In genomic region chr1:101235241-101235695, GRCh38 we compare ENCODE assay signal across 8 cellular contexts. TPM values are rescaled to one million over a fixed set of nuclear protein-coding genes. Genes with fewer than 3 reads are reported as not detected.
DNase-seq lines count a peak whose midpoint lies in the region; ATAC-seq and TF ChIP-seq lines count a peak whose summit lies in the region.

No MANE protein-coding gene starts in this region.

- peak overlapping the region; percentile 98 for H3K27ac Mint-ChIP-seq in activated naive CD8-positive, alpha-beta T cell treated with anti-CD3 and anti-CD28 coated beads, Interleukin-2, amount 50 U/mL, for 24 hours

- peaks cover 15% of the 10 kb centered on the region for H3K9me3 Mint-ChIP-seq in activated naive CD8-positive, alpha-beta T cell treated with anti-CD3 and anti-CD28 coated beads, Interleukin-2, amount 50 U/mL, for 24 hours

- H3K4me1 ChIP-seq in right atrium auricular region (peaks cover 0 to 35% of the 10 kb centered on the region in 2 donors), right lobe of liver (no peaks in the 10 kb centered on the region), uterus (peaks cover 0 to 4% of the 10 kb centered on the region in 2 donors)

- DNase-seq in right atrium auricular region (ENCODE audit: low spot score) (no peak), cardiac septum (ENCODE audit: low spot score) (no peak), right lobe of liver (no peak), uterus (no peak), medulla oblongata (ENCODE audit: extremely low spot score) (no peak), ACHN (no peak)
- DNase-seq in activated naive CD8-positive, alpha-beta T cell treated with anti-CD3 and anti-CD28 coated beads, Interleukin-2, amount 50 U/mL, for 24 hours = no peak

- H3K4me1 Mint-ChIP-seq in activated naive CD8-positive, alpha-beta T cell treated with anti-CD3 and anti-CD28 coated beads, Interleukin-2, amount 50 U/mL, for 24 hours = peaks cover 54% of the 10 kb centered on the region

- peaks cover 30% of the 10 kb centered on the region for H3K36me3 Mint-ChIP-seq in activated naive CD8-positive, alpha-beta T cell treated with anti-CD3 and anti-CD28 coated beads, Interleukin-2, amount 50 U/mL, for 24 hours (ENCODE audit: low read depth)

- no peaks in the 10 kb centered on the region for H3K9me3 ChIP-seq in right atrium auricular region
- no peaks in the 10 kb centered on the region for H3K9me3 ChIP-seq in right lobe of liver
- no peaks in the 10 kb centered on the region for H3K9me3 ChIP-seq in uterus

- TF ChIP-seq POLR2A in right lobe of liver (IDR thresholded peaks at IDR 0.05) = no peak
- no peak for TF ChIP-seq POLR2A in uterus (IDR thresholded peaks at IDR 0.05)

- no peaks in the 10 kb centered on the region for H3K27me3 ChIP-seq in right atrium auricular region
- no peaks in the 10 kb centered on the region for H3K27me3 ChIP-seq in right lobe of liver
- peaks cover 0 to 4% of the 10 kb centered on the region in 2 donors for H3K27me3 ChIP-seq in uterus

- intact Hi-C loops in cardiac septum (cut with DNase I) (loop anchor here (5.0 kb wide), 3 partner anchors 53 to 193 kb away; no protein-coding TSS in a partner anchor), right lobe of liver (cut with DNase I) (no loop called here), uterus (cut with DNase I; ENCODE audit: low total_unique reads) (no loop called here)

- 14% methylated on average over 6 of the region's 6 CpGs for WGBS in right lobe of liver (ENCODE audit: insufficient coverage, low coverage, low lambda C conversion rate, missing lambda C conversion rate)

- H3K4me3 ChIP-seq in right atrium auricular region = peak overlapping the region; percentile 65 to 75
- peak overlapping the region; percentile 53 to 74 (median 69) for H3K4me3 ChIP-seq in right lobe of liver
- H3K4me3 ChIP-seq in uterus = peak overlapping the region in 1 of 2 donors; percentile 48

- no peaks in the 10 kb centered on the region for H3K27me3 Mint-ChIP-seq in activated naive CD8-positive, alpha-beta T cell treated with anti-CD3 and anti-CD28 coated beads, Interleukin-2, amount 50 U/mL, for 24 hours

- in situ Hi-C loops in ACHN (cut with HindIII; ENCODE audit: low pct_ligation_motif_present, low pct_unique_long_range_greater_than_20kb, low sequenced_read_pairs) = no loop called here

- peak overlapping the region; percentile 88 to 95 for H3K27ac ChIP-seq in right atrium auricular region
- peak overlapping the region in 2 of 3 donors; percentile 79 to 84 for H3K27ac ChIP-seq in right lobe of liver
- peak overlapping the region; percentile 77 to 84 for H3K27ac ChIP-seq in uterus

- TF ChIP-seq CTCF in right atrium auricular region (IDR thresholded peaks at IDR 0.05) (no peak), right lobe of liver (IDR thresholded peaks at IDR 0.05) (no peak), uterus (IDR thresholded peaks at IDR 0.05) (no peak)

- peak; percentile 9 for ATAC-seq in activated naive CD8-positive, alpha-beta T cell treated with anti-CD3 and anti-CD28 coated beads, Interleukin-2, amount 50 U/mL, for 24 hours
- ATAC-seq in right lobe of liver (no peak), GM18870 (IDR thresholded peaks at IDR 0.05; ENCODE audit: unreplicated experiment) (no peak)

- H3K36me3 ChIP-seq in right atrium auricular region (peaks cover 11% of the 10 kb centered on the region), right lobe of liver (peaks cover 0 to 11% (median 0%) of the 10 kb centered on the region in 4 donors), uterus (no peaks in the 10 kb centered on the region)

- peak overlapping the region; percentile 96 for H3K4me3 Mint-ChIP-seq in activated naive CD8-positive, alpha-beta T cell treated with anti-CD3 and anti-CD28 coated beads, Interleukin-2, amount 50 U/mL, for 24 hours

RNA-seq across cellular contexts. Expression of gene S1PR1, which starts 1.6 kb away (rescaled TPM):
- 100 to 1,000 TPM in 1 of 2 donors, 10 to 100 TPM in 1; 92.2 to 125 TPM for total RNA-seq in right atrium auricular region
- 57.9 TPM for total RNA-seq in cardiac septum
- total RNA-seq in right lobe of liver = 10 to 100 TPM in 2 of 6 experiments, 1 to 10 TPM in 4; 9.0 to 14.8 (median 9.3) TPM
- total RNA-seq in uterus = 10 to 100 TPM; 25.6 to 97.9 (median 64.2) TPM
